1 cellular context compared by ENCODE assay signal in genomic region chr5:105905392-105905791, GRCh38.
TF ChIP-seq lines count a peak whose summit lies in the region.

No MANE protein-coding gene starts in this region.

TF ChIP-seq in WTC11, 78 proteins besides CTCF, POLR2A, EP300 and RAD21 (continued from another document):
- TF ChIP-seq, protein P1, sequence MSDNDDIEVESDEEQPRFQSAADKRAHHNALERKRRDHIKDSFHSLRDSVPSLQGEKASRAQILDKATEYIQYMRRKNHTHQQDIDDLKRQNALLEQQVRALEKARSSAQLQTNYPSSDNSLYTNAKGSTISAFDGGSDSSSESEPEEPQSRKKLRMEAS (CRISPR knock-in tag; IDR thresholded peaks at IDR 0.05): no peak
- TF ChIP-seq ZMAT4 (CRISPR knock-in tag; IDR thresholded peaks at IDR 0.05) (no peak), KAT7 (CRISPR knock-in tag; IDR thresholded peaks at IDR 0.05; ENCODE audit: borderline replicate concordance) (no peak), CREB1 (CRISPR knock-in tag; IDR thresholded peaks at IDR 0.05) (no peak), NFE2L1 (CRISPR knock-in tag; IDR thresholded peaks at IDR 0.05) (no peak), ESRRA (CRISPR knock-in tag; IDR thresholded peaks at IDR 0.05; ENCODE audit: borderline replicate concordance) (no peak), EMX1 (CRISPR knock-in tag; IDR thresholded peaks at IDR 0.05) (no peak), RELA (CRISPR knock-in tag; IDR thresholded peaks at IDR 0.05; ENCODE audit: borderline replicate concordance) (no peak), TEAD4 (CRISPR knock-in tag; IDR thresholded peaks at IDR 0.05) (no peak), AR (CRISPR knock-in tag; IDR thresholded peaks at IDR 0.05) (no peak), FOXJ3 (CRISPR knock-in tag; IDR thresholded peaks at IDR 0.05; ENCODE audit: borderline replicate concordance) (no peak), NR2C2 (CRISPR knock-in tag; IDR thresholded peaks at IDR 0.05) (no peak)
- TF ChIP-seq, protein P2, sequence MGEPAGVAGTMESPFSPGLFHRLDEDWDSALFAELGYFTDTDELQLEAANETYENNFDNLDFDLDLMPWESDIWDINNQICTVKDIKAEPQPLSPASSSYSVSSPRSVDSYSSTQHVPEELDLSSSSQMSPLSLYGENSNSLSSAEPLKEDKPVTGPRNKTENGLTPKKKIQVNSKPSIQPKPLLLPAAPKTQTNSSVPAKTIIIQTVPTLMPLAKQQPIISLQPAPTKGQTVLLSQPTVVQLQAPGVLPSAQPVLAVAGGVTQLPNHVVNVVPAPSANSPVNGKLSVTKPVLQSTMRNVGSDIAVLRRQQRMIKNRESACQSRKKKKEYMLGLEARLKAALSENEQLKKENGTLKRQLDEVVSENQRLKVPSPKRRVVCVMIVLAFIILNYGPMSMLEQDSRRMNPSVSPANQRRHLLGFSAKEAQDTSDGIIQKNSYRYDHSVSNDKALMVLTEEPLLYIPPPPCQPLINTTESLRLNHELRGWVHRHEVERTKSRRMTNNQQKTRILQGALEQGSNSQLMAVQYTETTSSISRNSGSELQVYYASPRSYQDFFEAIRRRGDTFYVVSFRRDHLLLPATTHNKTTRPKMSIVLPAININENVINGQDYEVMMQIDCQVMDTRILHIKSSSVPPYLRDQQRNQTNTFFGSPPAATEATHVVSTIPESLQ (CRISPR knock-in tag; IDR thresholded peaks at IDR 0.05): no peak
